ENCODE assay signal across 8 cellular contexts in genomic region chr7:41705109-41705871, GRCh38. TPM values are rescaled to one million over a fixed set of nuclear protein-coding genes. Genes with fewer than 3 reads are reported as not detected.
DNase-seq lines count a peak whose midpoint lies in the region; ATAC-seq and TF ChIP-seq lines count a peak whose summit lies in the region.

No MANE protein-coding gene starts in this region.

- no peak for TF ChIP-seq EP300 in gastroesophageal sphincter (IDR thresholded peaks at IDR 0.05)

- no peaks in the 10 kb centered on the region for H3K27me3 ChIP-seq in Caco-2 (replicated peaks; ENCODE audit: control insufficient read depth, insufficient read depth, low read length)
- H3K27me3 ChIP-seq in gastroesophageal sphincter, result no peaks in the 10 kb centered on the region
- H3K27me3 ChIP-seq in neuronal stem cell (ENCODE audit: control insufficient read depth in 3 of 3, insufficient read depth in 3 of 3, low read depth in 1 of 3, low read length in 3 of 3), result peaks cover 0 to 12% (median 3%) of the 10 kb centered on the region in 3 experiments
- no peaks in the 10 kb centered on the region for H3K27me3 ChIP-seq in testis

- no TSS peak for BruUV-seq in Caco-2 (replicated peaks; lab: Mats Ljungman, UMichigan)

- peak overlapping the region; percentile 95 for H2AFZ ChIP-seq in neuronal stem cell (ENCODE audit: low read length)

- H3K27ac Mint-ChIP-seq in Caco-2 (ENCODE audit: unreplicated experiment), result no peak overlapping the region

- no peak overlapping the region for H2BK5ac ChIP-seq in neuronal stem cell (ENCODE audit: low read length)

- peak overlapping the region; percentile 44 for H3K18ac ChIP-seq in neuronal stem cell (ENCODE audit: low read length)

- CTCF ChIA-PET in Caco-2 (lab: Charles Lee), result interaction anchor here (0.7 to 1.6 kb wide), 7 partner anchors 10 to 1473 kb away, joined by 3 to 7 read pairs (median 3); no protein-coding TSS in a partner anchor

- POLR2A ChIA-PET in Caco-2 (lab: Charles Lee), result no interaction called here

- H3K9ac ChIP-seq in neuronal stem cell (ENCODE audit: low read depth, low read length, poor library complexity), result peak overlapping the region; percentile 37

- H2BK12ac ChIP-seq in neuronal stem cell (ENCODE audit: low read length), result no peak overlapping the region

- no peak overlapping the region for H2BK15ac ChIP-seq in neuronal stem cell (ENCODE audit: low read length)

- H3K79me1 ChIP-seq in neuronal stem cell (ENCODE audit: low read depth, low read length), result no peaks in the 10 kb centered on the region

- DNase-seq in Caco-2 (peak; percentile 90 to 91), OCI-M1 (lab: John Stamatoyannopoulos, UW) (peak; percentile 89), neuronal stem cell (ENCODE audit: low spot score) (peak; percentile 72), testis (peak; percentile 86)
- DNase-seq in activated naive CD4-positive, alpha-beta T cell (lab: John Stamatoyannopoulos, UW), result peak in 3 of 4 experiments; percentile 2 to 8 (median 3)

- H2BK120ac ChIP-seq in neuronal stem cell (ENCODE audit: low read depth, low read length), result no peak overlapping the region

- TF ChIP-seq CTCF in Caco-2 (IDR thresholded peaks at IDR 0.05; ENCODE audit: insufficient read depth in 1 of 2, low read depth in 1 of 2, low read length in 1 of 2, severe bottlenecking in 1 of 2, unreplicated experiment in 1 of 2) (peak; percentile 79 to 94), gastroesophageal sphincter (IDR thresholded peaks at IDR 0.05) (peak; percentile 62 to 82 (median 75)), testis (IDR thresholded peaks at IDR 0.05) (peak; percentile 33 to 44 (median 40))

- intact Hi-C loops in Caco-2 (cut with micrococcal nuclease; ENCODE audit: unreplicated experiment) (loop anchor here (1.0 to 2.0 kb wide), 5 partner anchors 462 to 1472 kb away; no protein-coding TSS in a partner anchor), testis (cut with DNase I; ENCODE audit: low total_unique reads) (no loop called here)

- peaks cover 14% of the 10 kb centered on the region for H3K4me1 Mint-ChIP-seq in Caco-2 (ENCODE audit: low read depth, unreplicated experiment)

- H3K9me3 Mint-ChIP-seq in Caco-2 (ENCODE audit: unreplicated experiment), result no peaks in the 10 kb centered on the region

- H3K27ac ChIP-seq in gastroesophageal sphincter, result peak overlapping the region; percentile 90 to 94 (median 92)
- no peak overlapping the region for H3K27ac ChIP-seq in neuronal stem cell (replicated peaks; ENCODE audit: low read length)
- H3K27ac ChIP-seq in testis, result peak overlapping the region; percentile 40 to 78

- H4K91ac ChIP-seq in neuronal stem cell (ENCODE audit: low read depth, low read length, poor library complexity), result no peak overlapping the region

- H3K14ac ChIP-seq in neuronal stem cell (ENCODE audit: low read length), result no peak overlapping the region

- no peaks in the 10 kb centered on the region for H3K36me3 Mint-ChIP-seq in Caco-2 (ENCODE audit: insufficient read depth, unreplicated experiment)

- H3K4me3 Mint-ChIP-seq in Caco-2 (ENCODE audit: unreplicated experiment), result peak overlapping the region; percentile 78

- no peak overlapping the region for H4K8ac ChIP-seq in neuronal stem cell (ENCODE audit: low read depth, low read length)

- no peak for TF ChIP-seq POLR2A in gastroesophageal sphincter (IDR thresholded peaks at IDR 0.05)
- no peak for TF ChIP-seq POLR2A in testis (IDR thresholded peaks at IDR 0.05)

- H3K9me3 ChIP-seq in Caco-2, result no peaks in the 10 kb centered on the region
- H3K9me3 ChIP-seq in gastroesophageal sphincter, result no peaks in the 10 kb centered on the region
- no peaks in the 10 kb centered on the region for H3K9me3 ChIP-seq in neuronal stem cell (replicated peaks in 1 of 2; ENCODE audit: control insufficient read depth in 2 of 2, insufficient read depth in 1 of 2, low read depth in 1 of 2, low read length in 2 of 2)
- H3K9me3 ChIP-seq in testis, result no peaks in the 10 kb centered on the region

- H3K4me3 ChIP-seq in Caco-2 (ENCODE audit: low read depth, low read length), result peak overlapping the region; percentile 43
- H3K4me3 ChIP-seq in gastroesophageal sphincter, result peak overlapping the region; percentile 61 to 70
- H3K4me3 ChIP-seq in neuronal stem cell (ENCODE audit: low read length in 2 of 2), result peak overlapping the region; percentile 42 to 62
- peak overlapping the region; percentile 45 to 67 for H3K4me3 ChIP-seq in testis

- H2AK5ac ChIP-seq in neuronal stem cell (ENCODE audit: low read depth, low read length), result no peak overlapping the region

- peak overlapping the region; percentile 90 for H3K4me2 ChIP-seq in neuronal stem cell (ENCODE audit: insufficient read depth, low read length, poor library complexity, severe bottlenecking)

- no peak overlapping the region for H3K4ac ChIP-seq in neuronal stem cell (ENCODE audit: low read length)

- H3K4me1 ChIP-seq in Caco-2 (no peaks in the 10 kb centered on the region), gastroesophageal sphincter (peaks cover 5 to 60% (median 9%) of the 10 kb centered on the region in 3 donors), neuronal stem cell (ENCODE audit: control insufficient read depth in 2 of 2, insufficient read depth in 1 of 2, low read depth in 1 of 2, low read length in 2 of 2) (peaks cover 12 to 20% of the 10 kb centered on the region in 2 donors), testis (peaks cover 6% of the 10 kb centered on the region)

- H3K27me3 Mint-ChIP-seq in Caco-2 (ENCODE audit: insufficient read depth, unreplicated experiment), result peaks cover 3% of the 10 kb centered on the region

- ATAC-seq in GM19372 (IDR thresholded peaks at IDR 0.05; ENCODE audit: low read depth, unreplicated experiment) (peak; percentile 95), HG03457 (IDR thresholded peaks at IDR 0.05; ENCODE audit: unreplicated experiment) (peak; percentile 98), gastroesophageal sphincter (peak; percentile 87)

- no peaks in the 10 kb centered on the region for H3K36me3 ChIP-seq in Caco-2 (ENCODE audit: control insufficient read depth, insufficient read depth, low read length)
- no peaks in the 10 kb centered on the region for H3K36me3 ChIP-seq in gastroesophageal sphincter
- H3K36me3 ChIP-seq in neuronal stem cell (replicated peaks in 1 of 2; ENCODE audit: control insufficient read depth in 2 of 2, insufficient read depth in 2 of 2, low read length in 2 of 2), result no peaks in the 10 kb centered on the region
- no peaks in the 10 kb centered on the region for H3K36me3 ChIP-seq in testis (ENCODE audit: low read depth, missing control alignments)

- H3K23ac ChIP-seq in neuronal stem cell (ENCODE audit: low read depth, low read length, poor library complexity), result no peak overlapping the region

- 0% methylated on average over 5 to 9 of the region's 42 CpGs for WGBS in gastroesophageal sphincter (ENCODE audit: low coverage in 1 of 2), 2 donors
- WGBS in neuronal stem cell (ENCODE audit: extremely low coverage in 2 of 2, insufficient read length in 2 of 2, insufficient replicate concordance in 1 of 2), 2 donors, result no CpG with 5 or more reads among the region's 42 CpGs
- 0 to 1% methylated on average over 23 to 36 of the region's 42 CpGs for WGBS in testis, 2 donors

RNA-seq across cellular contexts. Expression of gene INHBA, which starts 2.4 kb away (rescaled TPM):
- 0.52 and 0.72 TPM in 2 replicates for total RNA-seq in Caco-2 (2022)
- total RNA-seq in gastroesophageal sphincter, result 10 to 100 TPM; 16.7 to 49.2 (median 44.5) TPM
- polyA plus RNA-seq in neuronal stem cell (2013, experiment 1 of 2), result not detected
- polyA plus RNA-seq in neuronal stem cell (2013, experiment 2 of 2), result not detected
- 1 to 10 TPM; 5.7 to 8.0 TPM for total RNA-seq in testis
- 2.5 TPM for polyA plus RNA-seq in testis (ENCODE audit: insufficient read depth, low read depth, low replicate concordance)

Comparison
In these comparisons a context has a peak if more than half of its experiments do, and no peak if none do; other contexts are left out.
1. DNase-seq: peak in every context shown above with its lines; median percentile 90 in Caco-2; 89 in OCI-M1; 86 in testis; 72 in neuronal stem cell; 3 in activated naive CD4-positive, alpha-beta T cell.